Comparison of ENCODE assay signal across 8 cellular contexts in genomic region chr1:40450491-40451237, GRCh38. TPM values are rescaled to one million over a fixed set of nuclear protein-coding genes. Genes with fewer than 3 reads are reported as not detected.
DNase-seq lines count a peak whose midpoint lies in the region; ATAC-seq and TF ChIP-seq lines count a peak whose summit lies in the region.

No MANE protein-coding gene starts in this region.

- H3K4me1 Mint-ChIP-seq in activated CD8-positive, alpha-beta T cell treated with anti-CD3 and anti-CD28 coated beads, Interleukin-2, amount 10 ng/mL, durations not matched to agents 7 days and 5 days (ENCODE audit: low read depth), result peaks cover 29% of the 10 kb centered on the region

- H3K4me3 Mint-ChIP-seq in activated CD8-positive, alpha-beta T cell treated with anti-CD3 and anti-CD28 coated beads, Interleukin-2, amount 10 ng/mL, durations not matched to agents 7 days and 5 days, result peak overlapping the region; percentile 88

- CTCF ChIA-PET in HEK293 (lab: Yijun Ruan, JAX), result interaction anchor here (0.6 to 2.8 kb wide), 9 partner anchors 12 to 727 kb away, joined by 3 to 21 read pairs (median 3); no protein-coding TSS in a partner anchor
- CTCF ChIA-PET in activated CD8-positive, alpha-beta T cell treated with anti-CD3 and anti-CD28 coated beads, Interleukin-2, amount 10 ng/mL, durations not matched to agents 7 days and 5 days (lab: Charles Lee), result interaction anchor here (1.0 to 2.1 kb wide), 9 partner anchors 13 to 307 kb away, joined by 3 to 5 read pairs (median 4); no protein-coding TSS in a partner anchor

- H3K27me3 ChIP-seq in GM06990 (replicated peaks; ENCODE audit: control insufficient read depth, insufficient read depth, low read length), result no peaks in the 10 kb centered on the region

- H3K4me3 ChIP-seq in GM06990 (replicated peaks; ENCODE audit: low read depth, low read length) (peak overlapping the region; percentile 78), HEK293 (ENCODE audit: low read depth, low read length) (peak overlapping the region; percentile 59)

- no peak for TF ChIP-seq CTCF in GM06990 (IDR thresholded peaks at IDR 0.05; ENCODE audit: insufficient read depth, low read length, poor library complexity, severe bottlenecking)
- TF ChIP-seq CTCF in HEK293 (tag by site-specific recombination; IDR thresholded peaks at IDR 0.05), result no peak

- DNase-seq in GM06990 (ENCODE audit: extremely low read depth, insufficient read length) (peak; percentile 84), NCI-H146 treated with DMSO at 0.1 percent for 48 hours (lab: John Stamatoyannopoulos, UW; ENCODE audit: unreplicated experiment) (peak; percentile 24), midbrain (lab: John Stamatoyannopoulos, UW) (peak; percentile 27), cortex of kidney (lab: John Stamatoyannopoulos, UW) (no peak)
- peak; percentile 78 for DNase-seq in activated CD8-positive, alpha-beta T cell treated with anti-CD3 and anti-CD28 coated beads, Interleukin-2, amount 10 ng/mL, durations not matched to agents 7 days and 5 days
- peak; percentile 45 for DNase-seq in effector CD8-positive, alpha-beta T cell (lab: John Stamatoyannopoulos, UW)
- DNase-seq in stimulated activated CD8-positive, alpha-beta memory T cell treated with anti-CD3 and anti-CD28 coated beads, Interleukin-2, amount 100 ng/mL, for 1 hour (ENCODE audit: low read depth in 2 of 2), result peak; percentile 65 to 69

- H3K36me3 Mint-ChIP-seq in activated CD8-positive, alpha-beta T cell treated with anti-CD3 and anti-CD28 coated beads, Interleukin-2, amount 10 ng/mL, durations not matched to agents 7 days and 5 days (ENCODE audit: low read depth), result peaks cover 61% of the 10 kb centered on the region

- H3K36me3 ChIP-seq in GM06990 (ENCODE audit: control insufficient read depth, insufficient read depth, low read length) (0 out of 2 replicates have a peak, but pooled peaks cover 2% of the 10 kb centered on the region), HEK293 (ENCODE audit: control insufficient read depth in 2 of 2, insufficient read depth in 1 of 2, low read length in 2 of 2) (peaks cover 0 to 13% of the 10 kb centered on the region in 2 experiments; a peak in 1 of 3 replicates)

- H3K27ac ChIP-seq in HEK293 (ENCODE audit: extremely low read depth, low read depth, low read length), result peak overlapping the region; percentile 13; the same call in 1 of the 2 replicates

- ATAC-seq in activated CD8-positive, alpha-beta T cell treated with anti-CD3 and anti-CD28 coated beads, Interleukin-2, amount 10 ng/mL, durations not matched to agents 7 days and 5 days, result peak; percentile 64

- POLR2A ChIA-PET in HEK293 (lab: Yijun Ruan, JAX), result interaction anchor here (0.6 to 1.3 kb wide), 10 partner anchors 11 to 241 kb away, joined by 3 to 11 read pairs (median 4); partner anchors contain the start of genes EXO5, NFYC, SMAP2 and ZFP69
- POLR2A ChIA-PET in activated CD8-positive, alpha-beta T cell treated with anti-CD3 and anti-CD28 coated beads, Interleukin-2, amount 10 ng/mL, durations not matched to agents 7 days and 5 days (lab: Charles Lee), result interaction anchor here (0.6 to 1.3 kb wide), 8 partner anchors 11 to 90 kb away, joined by 3 to 5 read pairs (median 4); partner anchors contain the start of gene ZNF684

- no peaks in the 10 kb centered on the region for H3K27me3 Mint-ChIP-seq in activated CD8-positive, alpha-beta T cell treated with anti-CD3 and anti-CD28 coated beads, Interleukin-2, amount 10 ng/mL, durations not matched to agents 7 days and 5 days (ENCODE audit: low read depth)

- H3K27ac Mint-ChIP-seq in activated CD8-positive, alpha-beta T cell treated with anti-CD3 and anti-CD28 coated beads, Interleukin-2, amount 10 ng/mL, durations not matched to agents 7 days and 5 days, result peak overlapping the region; percentile 82

- H3K4me1 ChIP-seq in HEK293 (ENCODE audit: control insufficient read depth, insufficient read depth, low read length), result no peaks in the 10 kb centered on the region

- H3K9me3 Mint-ChIP-seq in activated CD8-positive, alpha-beta T cell treated with anti-CD3 and anti-CD28 coated beads, Interleukin-2, amount 10 ng/mL, durations not matched to agents 7 days and 5 days (ENCODE audit: insufficient read depth), result peaks cover 40% of the 10 kb centered on the region

- H3K9me3 ChIP-seq in HEK293 (ENCODE audit: control insufficient read depth, insufficient read depth, low read depth, low read length), result no peaks in the 10 kb centered on the region

TF ChIP-seq in HEK293, 187 proteins besides CTCF, POLR2A, EP300 and RAD21 (continues in another document):
- TF ChIP-seq HIC1 (tag by site-specific recombination; IDR thresholded peaks at IDR 0.05), result 0 out of 2 replicates have a peak, but pooled peaks have one; percentile 24
- TF ChIP-seq ZNF2 (tag by site-specific recombination; IDR thresholded peaks at IDR 0.05), result 0 out of 2 replicates have a peak, but pooled peaks have one; percentile 11
- peak; percentile 41; the same call in 1 of the 2 replicates for TF ChIP-seq ZNF24 (tag by site-specific recombination; IDR thresholded peaks at IDR 0.05)
- TF ChIP-seq ZBTB17 (tag by site-specific recombination; IDR thresholded peaks at IDR 0.05), result peak; percentile 82
- TF ChIP-seq ZNF248 (tag by site-specific recombination; IDR thresholded peaks at IDR 0.05), result no peak
- peak; percentile 40; the same call in 1 of the 2 replicates for TF ChIP-seq ZNF629 (tag by site-specific recombination; IDR thresholded peaks at IDR 0.05)
- TF ChIP-seq ZIC2 (tag by site-specific recombination; IDR thresholded peaks at IDR 0.05), result peak; percentile 19; the same call in 1 of the 2 replicates
- TF ChIP-seq ZNF677 (tag by site-specific recombination; IDR thresholded peaks at IDR 0.05), result no peak
- peak; percentile 44 for TF ChIP-seq GLIS1 (tag by site-specific recombination; IDR thresholded peaks at IDR 0.05)
- TF ChIP-seq PATZ1 (tag by site-specific recombination; IDR thresholded peaks at IDR 0.05), result peak; percentile 74
- TF ChIP-seq ZEB2 (tag by site-specific recombination; IDR thresholded peaks at IDR 0.05), result peak; percentile 43; the same call in 1 of the 2 replicates
- TF ChIP-seq ATF2 (tag by site-specific recombination; IDR thresholded peaks at IDR 0.05; ENCODE audit: low read depth), result peak; percentile 29; the same call in 1 of the 2 replicates
- 0 out of 2 replicates have a peak, but pooled peaks have one; percentile 7 for TF ChIP-seq OSR2 (tag by site-specific recombination; IDR thresholded peaks at IDR 0.05)
- peak; percentile 47; the same call in 1 of the 2 replicates for TF ChIP-seq ZNF792 (tag by site-specific recombination; IDR thresholded peaks at IDR 0.05)
- TF ChIP-seq GLIS2 (tag by site-specific recombination; IDR thresholded peaks at IDR 0.05), result peak; percentile 43; the same call in 1 of the 2 replicates
- TF ChIP-seq KLF16 (tag by site-specific recombination; IDR thresholded peaks at IDR 0.05), result peak; percentile 39; the same call in 1 of the 2 replicates

RNA-seq across cellular contexts. Expression of gene ZFP69B, which starts 0.4 kb away (rescaled TPM):
- 1 to 10 TPM; 3.6 to 3.8 TPM for total RNA-seq in activated CD8-positive, alpha-beta T cell treated with anti-CD3 and anti-CD28 coated beads, Interleukin-2, amount 10 ng/mL, durations not matched to agents 7 days and 5 days

RNA-seq across cellular contexts. Expression of gene ZFP69, which starts 26.4 kb away (rescaled TPM):
- total RNA-seq in activated CD8-positive, alpha-beta T cell treated with anti-CD3 and anti-CD28 coated beads, Interleukin-2, amount 10 ng/mL, durations not matched to agents 7 days and 5 days, result 1 to 10 TPM; 2.2 to 2.7 TPM

RNA-seq across cellular contexts. Expression of gene EXO5, which starts 57.9 kb away (rescaled TPM):
- total RNA-seq in activated CD8-positive, alpha-beta T cell treated with anti-CD3 and anti-CD28 coated beads, Interleukin-2, amount 10 ng/mL, durations not matched to agents 7 days and 5 days, result 10 to 100 TPM; 21.0 to 24.2 TPM
